Comparison of ENCODE assay signal across 20 cellular contexts in genomic region chr1:19623523-19623922, GRCh38. TPM values are rescaled to one million over a fixed set of nuclear protein-coding genes. Genes with fewer than 3 reads are reported as not detected.
DNase-seq lines count a peak whose midpoint lies in the region; ATAC-seq, FAIRE-seq and TF ChIP-seq lines count a peak whose summit lies in the region.
"Had no signal": no experiment of that assay in that cellular context is flagged by ENCODE, and none has a peak within 500 bp of the region (broad histone marks: within the 10 kb centered on the region; RNA-seq: fewer than 3 reads in every experiment).

No MANE protein-coding gene starts in this region.

- H3K4me1 ChIP-seq in HepG2 (ENCODE audit: insufficient read depth, low read length) (peaks cover 44% of the 10 kb centered on the region), OCI-LY7 (ENCODE audit: insufficient read depth, low read length, poor library complexity, severe bottlenecking) (no peaks in the 10 kb centered on the region)

- H3K9me2 ChIP-seq in OCI-LY7 (ENCODE audit: insufficient read depth, low read length) = no peaks in the 10 kb centered on the region

- H3K4me3 Mint-ChIP-seq in HFFc6 = no peak overlapping the region
- H3K4me3 Mint-ChIP-seq: GM23338 had no signal

- no peak for TF ChIP-seq CTCF in HFFc6 (IDR thresholded peaks at IDR 0.05)
- no peak for TF ChIP-seq CTCF in epithelial cell of proximal tubule (conservative IDR thresholded peaks at IDR 0.05; ENCODE audit: low read depth, low read length)
- TF ChIP-seq CTCF in HepG2 (CRISPR knock-in tag; IDR thresholded peaks at IDR 0.05) = no peak
- TF ChIP-seq CTCF in OCI-LY7 (conservative IDR thresholded peaks at IDR 0.05; ENCODE audit: low read length) = no peak

- H4K20me1 ChIP-seq in HepG2 (ENCODE audit: insufficient read depth, low read length) = no peaks in the 10 kb centered on the region; the same call in 1 of the 2 replicates
- H4K20me1 ChIP-seq in OCI-LY7 (ENCODE audit: insufficient read depth, low read length) = peaks cover 5% of the 10 kb centered on the region; the same call in 1 of the 2 replicates

- BruUV-seq in HepG2 (replicated peaks; lab: Mats Ljungman, UMichigan) (no TSS peak), OCI-LY7 (replicated peaks; lab: Mats Ljungman, UMichigan) (no TSS peak)

- H2AFZ ChIP-seq in HepG2 (ENCODE audit: low read length) = no peak overlapping the region
- no peak overlapping the region for H2AFZ ChIP-seq in OCI-LY7 (ENCODE audit: low read length)
- H2AFZ ChIP-seq: GM23338 had no signal

- FAIRE-seq in HepG2 (lab: Jason Lieb, UNC) = peak; percentile 23

- TF ChIP-seq EP300 in HepG2 (IDR thresholded peaks at IDR 0.05; ENCODE audit: low read depth in 2 of 2, low read length in 2 of 2) (no peak), HepG2 (CRISPR knock-in tag; IDR thresholded peaks at IDR 0.05; ENCODE audit: borderline replicate concordance) (no peak)

- intact Hi-C loops in HepG2 (cut with micrococcal nuclease; ENCODE audit: unreplicated experiment) = no loop called here
- intact Hi-C loops in Right ventricle myocardium superior (cut with DNase I) = no loop called here
- intact Hi-C loops in OCI-LY7 (cut with micrococcal nuclease; ENCODE audit: unreplicated experiment) = no loop called here

- no peak for TF ChIP-seq POLR2A in HepG2 (IDR thresholded peaks at IDR 0.05; ENCODE audit: insufficient read depth in 1 of 2, low read depth in 2 of 2, low read length in 2 of 2)

- H3K4me3 ChIP-seq in epithelial cell of proximal tubule (ENCODE audit: low read depth, low read length) (no peak overlapping the region), HepG2 (replicated peaks in 1 of 3; ENCODE audit: insufficient read depth in 1 of 3, low read depth in 2 of 3, low read length in 3 of 3) (no peak overlapping the region), OCI-LY7 (ENCODE audit: low read depth, low read length, poor library complexity, severe bottlenecking) (no peak overlapping the region)
- H3K4me3 ChIP-seq: GM23338 had no signal

- CTCF ChIA-PET in HepG2 (lab: Yijun Ruan, JAX; ENCODE audit: low intra/inter-chr PET ratio, low total read pairs) (no interaction called here), OCI-LY7 (lab: Charles Lee; ENCODE audit: unreplicated experiment) (no interaction called here)

- WGBS in HepG2 (ENCODE audit: low lambda C conversion rate) = 43% methylated on average over 3 of the region's 3 CpGs

- ATAC-seq in HepG2 (peak; percentile 45), Right ventricle myocardium superior (ENCODE audit: poor library complexity) (no peak)
- ATAC-seq: GM23338, HCT116, Panc1, SK-N-SH treated with all-trans-retinoic acid at 6 μM for 48 hours had no signal

- H3K9me3 ChIP-seq in HepG2 (ENCODE audit: low read length) (no peaks in the 10 kb centered on the region), OCI-LY7 (ENCODE audit: low read length) (no peaks in the 10 kb centered on the region)
- H3K9me3 ChIP-seq: Caco-2 had no signal

- peaks cover 10% of the 10 kb centered on the region for H3K79me2 ChIP-seq in HepG2 (ENCODE audit: insufficient read depth, low read length)
- peaks cover 20% of the 10 kb centered on the region; the same call in 1 of the 2 replicates for H3K79me2 ChIP-seq in OCI-LY7 (ENCODE audit: insufficient read depth, low read depth, low read length)

- DNase-seq in HFFc6 = no peak
- peak; percentile 67 for DNase-seq in epithelial cell of proximal tubule (ENCODE audit: low read depth)
- DNase-seq in HepG2 (ENCODE audit: low spot score) = peak; percentile 55
- DNase-seq in renal cortical epithelial cell (ENCODE audit: low read depth) = peak; percentile 77
- no peak for DNase-seq in activated CD4-positive, alpha-beta T cell treated with anti-CD3 and anti-CD28 coated beads for 4 hours
- no peak for DNase-seq in Right ventricle myocardium superior
- no peak for DNase-seq in G401 (ENCODE audit: low spot score)
- no peak for DNase-seq in OCI-LY7 (ENCODE audit: low spot score)
- DNase-seq: Caco-2, KG1, NCI-H1417 treated with DMSO at 0.1 percent for 48 hours, NCI-H2029 treated with DMSO at 0.1 percent for 48 hours, NCI-H774, SHP77 had no signal

- H3K9me3 Mint-ChIP-seq in HFFc6 = no peaks in the 10 kb centered on the region
- H3K9me3 Mint-ChIP-seq: GM23338 had no signal

- peak overlapping the region; percentile 49; the same call in 1 of the 2 replicates for H3K27ac Mint-ChIP-seq in HFFc6
- H3K27ac Mint-ChIP-seq: GM23338 had no signal

- in situ Hi-C loops in HepG2 (cut with HindIII; ENCODE audit: extremely low pct_ligation_motif_present, low pct_unique_long_range_greater_than_20kb) = no loop called here
- in situ Hi-C loops in G401 (cut with HindIII; ENCODE audit: low sequenced_read_pairs) = no loop called here

- peaks cover 53% of the 10 kb centered on the region for H3K4me1 Mint-ChIP-seq in HFFc6 (ENCODE audit: low read depth)

- POLR2A ChIA-PET in HepG2 (lab: Yijun Ruan, JAX) (no interaction called here), OCI-LY7 (lab: Charles Lee) (interaction anchor here (0.9 kb wide), 1 partner anchor 12 kb away, joined by 3 read pairs; no protein-coding TSS in a partner anchor)

- no peak for TF ChIP-seq RAD21 in HepG2 (CRISPR knock-in tag; IDR thresholded peaks at IDR 0.05)

- peaks cover 28% of the 10 kb centered on the region for H3K36me3 Mint-ChIP-seq in HFFc6 (ENCODE audit: low read depth)

- no peaks in the 10 kb centered on the region; the same call in 1 of the 2 replicates for H3K27me3 Mint-ChIP-seq in HFFc6 (ENCODE audit: insufficient read depth)

- H3K9ac ChIP-seq in HepG2 (ENCODE audit: insufficient read depth, low read depth, low read length) = no peak overlapping the region

- H3K27me3 ChIP-seq in HepG2 (ENCODE audit: control insufficient read depth in 1 of 2, insufficient read depth in 2 of 2, low read length in 2 of 2) = no peaks in the 10 kb centered on the region

- 0 out of 2 replicates have a peak overlapping the region, but pooled peaks have one; percentile 0 for H3K4me2 ChIP-seq in HepG2 (ENCODE audit: low read depth, low read length)
- no peak overlapping the region for H3K4me2 ChIP-seq in OCI-LY7 (ENCODE audit: low read length)
- H3K4me2 ChIP-seq: GM23338 had no signal

- H3K27ac ChIP-seq in HepG2 (ENCODE audit: extremely low read length, insufficient read depth, low read length) = peak overlapping the region; percentile 40
- H3K27ac ChIP-seq in OCI-LY7 (ENCODE audit: low read depth, low read length, poor library complexity, severe bottlenecking) = no peak overlapping the region

- peaks cover 9 to 28% of the 10 kb centered on the region in 2 experiments; a peak in 4 of 5 replicates for H3K36me3 ChIP-seq in HepG2 (replicated peaks in 1 of 2; ENCODE audit: control insufficient read depth in 1 of 2, insufficient read depth in 2 of 2, low read length in 2 of 2)
- peaks cover 83% of the 10 kb centered on the region for H3K36me3 ChIP-seq in OCI-LY7 (ENCODE audit: insufficient read depth, low read length)

RNA-seq across cellular contexts. Expression of gene NBL1, which starts 20.6 kb away (rescaled TPM):
- total RNA-seq in HFFc6 (2021; fragmentation: NEBNext Ultra II Directional; extraction: Animal tissue kit (Norgen Biotek cat#: 25700)) = 100 to 1,000 TPM in 3 of 6 experiments, 10 to 100 TPM in 3; 89.6 to 182 (median 104) TPM
- total RNA-seq in epithelial cell of proximal tubule (64.6 and 98.1 TPM in 2 replicates), HepG2 (2016; rRNA removed; fragmentation: Illumina TruSeq; extraction: Trizol) (1.9 and 2.7 TPM in 2 replicates), renal cortical epithelial cell (76.9 and 168 TPM in 2 replicates), Right ventricle myocardium superior (38.6 TPM), OCI-LY7 (2022) (not detected in 2 replicates)
- 2.8 and 4.1 TPM in 2 replicates for total RNA-seq in HepG2 (2016; cell fraction: cytosol; rRNA removed; fragmentation: Illumina TruSeq; extraction: Trizol; ENCODE audit: low read depth)
- total RNA-seq in HepG2 (2016; cell fraction: insoluble cytoplasmic fraction; rRNA removed; fragmentation: Illumina TruSeq; extraction: Trizol) = 2.8 and 3.1 TPM in 2 replicates
- total RNA-seq in HepG2 (2016; cell fraction: membrane; rRNA removed; fragmentation: Illumina TruSeq; extraction: Trizol) = 5.9 and 6.3 TPM in 2 replicates
- total RNA-seq in HepG2 (2016; cell fraction: nucleus; rRNA removed; fragmentation: Illumina TruSeq; extraction: Trizol) = 2.3 and 3.4 TPM in 2 replicates
- polyA plus RNA-seq in HepG2 (2011; rRNA removed) = 13.8 and 17.5 TPM in 2 replicates
- polyA plus RNA-seq in HepG2 (2011; cell fraction: cytosol; rRNA removed) = 6.0 and 10.2 TPM in 2 replicates
- polyA plus RNA-seq in HepG2 (2011; cell fraction: nucleus; rRNA removed) = 7.1 and 10.2 TPM in 2 replicates
- 3.2 TPM in 2 replicates for polyA plus RNA-seq in HepG2 (2012)
- 4.3 and 4.8 TPM in 2 replicates for polyA plus RNA-seq in HepG2 (2016; cell fraction: cytosol; fragmentation: Illumina TruSeq; extraction: Trizol; ENCODE audit: low read depth)
- polyA plus RNA-seq in HepG2 (2016; cell fraction: insoluble cytoplasmic fraction; fragmentation: Illumina TruSeq; extraction: Trizol; ENCODE audit: low read depth) = 2.1 and 2.4 TPM in 2 replicates
- 5.5 and 7.0 TPM in 2 replicates for polyA plus RNA-seq in HepG2 (2016; cell fraction: membrane; fragmentation: Illumina TruSeq; extraction: Trizol; ENCODE audit: low read depth)
- 3.7 and 4.3 TPM in 2 replicates for polyA plus RNA-seq in HepG2 (2016; cell fraction: nucleus; fragmentation: Illumina TruSeq; extraction: Trizol; ENCODE audit: insufficient read depth, low read depth)
- 26.9 and 216 TPM in 2 replicates for polyA minus RNA-seq in HepG2 (2011; rRNA and poly(A)+ RNA removed; ENCODE audit: low replicate concordance)
- 3.2 and 4.0 TPM in 2 replicates for polyA minus RNA-seq in HepG2 (2011; cell fraction: cytosol; rRNA and poly(A)+ RNA removed)
- polyA minus RNA-seq in HepG2 (2011; cell fraction: nucleus; rRNA and poly(A)+ RNA removed) = 1.1 and 1.4 TPM in 2 replicates
- total RNA-seq in G401 (2014; rRNA removed; shearing (Covaris generic)) = 15.8 and 26.2 TPM in 2 replicates
- 0.33 TPM in 1 of 2 replicates, not detected in the other for total RNA-seq in OCI-LY7 (2014; rRNA removed; shearing (Covaris generic))

RNA-seq across cellular contexts. Expression of gene HTR6, which starts 41.2 kb away (rescaled TPM):
- not detected for total RNA-seq in HFFc6 (2021; fragmentation: NEBNext Ultra II Directional; extraction: Animal tissue kit (Norgen Biotek cat#: 25700))
- not detected in 2 replicates for total RNA-seq in epithelial cell of proximal tubule
- 0.04 TPM in 1 of 2 replicates, not detected in the other for total RNA-seq in HepG2 (2016; rRNA removed; fragmentation: Illumina TruSeq; extraction: Trizol)
- total RNA-seq in HepG2 (2016; cell fraction: cytosol; rRNA removed; fragmentation: Illumina TruSeq; extraction: Trizol; ENCODE audit: low read depth) = not detected in 2 replicates
- not detected in 2 replicates for total RNA-seq in HepG2 (2016; cell fraction: insoluble cytoplasmic fraction; rRNA removed; fragmentation: Illumina TruSeq; extraction: Trizol)
- not detected in 2 replicates for total RNA-seq in HepG2 (2016; cell fraction: membrane; rRNA removed; fragmentation: Illumina TruSeq; extraction: Trizol)
- total RNA-seq in HepG2 (2016; cell fraction: nucleus; rRNA removed; fragmentation: Illumina TruSeq; extraction: Trizol) = not detected in 2 replicates
- polyA plus RNA-seq in HepG2 (2011; rRNA removed) = 0.05 TPM in 1 of 2 replicates, not detected in the other
- not detected in 2 replicates for polyA plus RNA-seq in HepG2 (2011; cell fraction: cytosol; rRNA removed)
- polyA plus RNA-seq in HepG2 (2011; cell fraction: nucleus; rRNA removed) = not detected in 2 replicates
- not detected in 2 replicates for polyA plus RNA-seq in HepG2 (2012)
- not detected in 2 replicates for polyA plus RNA-seq in HepG2 (2016; cell fraction: cytosol; fragmentation: Illumina TruSeq; extraction: Trizol; ENCODE audit: low read depth)
- not detected in 2 replicates for polyA plus RNA-seq in HepG2 (2016; cell fraction: insoluble cytoplasmic fraction; fragmentation: Illumina TruSeq; extraction: Trizol; ENCODE audit: low read depth)
- not detected in 2 replicates for polyA plus RNA-seq in HepG2 (2016; cell fraction: membrane; fragmentation: Illumina TruSeq; extraction: Trizol; ENCODE audit: low read depth)
- polyA plus RNA-seq in HepG2 (2016; cell fraction: nucleus; fragmentation: Illumina TruSeq; extraction: Trizol; ENCODE audit: insufficient read depth, low read depth) = not detected in 2 replicates
- polyA minus RNA-seq in HepG2 (2011; rRNA and poly(A)+ RNA removed; ENCODE audit: low replicate concordance) = not detected in 2 replicates
- not detected in 2 replicates for polyA minus RNA-seq in HepG2 (2011; cell fraction: cytosol; rRNA and poly(A)+ RNA removed)
- not detected in 2 replicates for polyA minus RNA-seq in HepG2 (2011; cell fraction: nucleus; rRNA and poly(A)+ RNA removed)
- total RNA-seq in renal cortical epithelial cell = not detected in 2 replicates
- total RNA-seq in Right ventricle myocardium superior = not detected
- total RNA-seq in G401 (2014; rRNA removed; shearing (Covaris generic)) = 0.14 and 0.62 TPM in 2 replicates
- not detected in 2 replicates for total RNA-seq in OCI-LY7 (2014; rRNA removed; shearing (Covaris generic))
- not detected in 2 replicates for total RNA-seq in OCI-LY7 (2022)
- total RNA-seq: A673, Caco-2, NCI-H460 had no signal

Comparison
In these comparisons a context has a peak if more than half of its experiments do, and no peak if none do; other contexts are left out.
1. DNase-seq: peak in epithelial cell of proximal tubule (single experiment), HepG2 (single experiment) and renal cortical epithelial cell (single experiment); none in HFFc6 (single experiment), activated CD4-positive, alpha-beta T cell treated with anti-CD3 and anti-CD28 coated beads for 4 hours (0 of 2), Right ventricle myocardium superior (single experiment), G401 (single experiment) and OCI-LY7 (single experiment).